In the genomic region with DNA sequence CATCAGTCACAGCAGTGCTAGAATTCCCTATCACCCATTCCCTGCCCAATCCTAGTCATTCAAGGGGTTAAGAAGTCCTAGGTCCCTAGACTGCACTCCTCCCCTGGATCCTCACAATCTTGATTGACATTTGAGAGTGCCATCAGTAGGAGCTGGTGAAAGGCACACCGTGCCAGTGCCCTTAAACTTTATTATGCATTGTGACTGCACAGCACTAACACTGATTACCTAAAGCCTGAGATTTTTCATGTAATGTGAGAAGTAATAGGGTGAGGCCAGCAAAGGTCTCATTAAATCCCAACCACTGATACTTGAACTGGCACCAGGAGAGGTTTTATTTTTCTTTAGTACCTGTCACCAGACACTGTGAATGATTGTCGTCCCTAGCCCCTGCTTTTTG, we compare ENCODE assay signal across 16 cellular contexts. TPM values are rescaled to one million over a fixed set of nuclear protein-coding genes. Genes with fewer than 3 reads are reported as not detected.
"Had no signal": no experiment of that assay in that cellular context is flagged by ENCODE, and none has a peak within 500 bp of the region (broad histone marks: within the 10 kb centered on the region; RNA-seq: fewer than 3 reads in every experiment).

No MANE protein-coding gene starts in this region.

- H3K36me3 Mint-ChIP-seq: activated naive CD4-positive, alpha-beta T cell treated with anti-CD3 and anti-CD28 coated beads, Interleukin-2, amount 50 U/mL, for 72 hours had no signal

- H3K9me3 Mint-ChIP-seq: activated CD4-positive, alpha-beta T cell treated with anti-CD3 and anti-CD28 coated beads, Interleukin-2, amount 10 ng/mL, durations not matched to agents 7 days and 5 days; activated naive CD4-positive, alpha-beta T cell treated with anti-CD3 and anti-CD28 coated beads, Interleukin-2, amount 50 U/mL, for 72 hours; activated T-cell treated with anti-CD3 and anti-CD28 coated beads, Interleukin-2, amount 50 U/mL, for 72 hours had no signal

- DNase-seq: activated CD4-positive, alpha-beta T cell treated with anti-CD3 and anti-CD28 coated beads, Interleukin-2, amount 10 ng/mL, durations not matched to agents 7 days and 5 days; activated CD4-positive, CD25-positive, alpha-beta regulatory T cell; activated CD8-positive, alpha-beta memory T cell treated with anti-CD3 and anti-CD28 coated beads, Interleukin-2, amount 50 U/mL, for 48 hours; activated gamma-delta T cell; activated T-cell treated with anti-CD3 and anti-CD28 coated beads, Interleukin-2, amount 50 U/mL, for 72 hours; body of pancreas; caudate nucleus; colonic mucosa; pancreas; stimulated activated CD4-positive, alpha-beta T cell treated with anti-CD3 and anti-CD28 coated beads, Interleukin-12 subunit alpha, Interleukin-12 subunit beta, amount 100 ng/mL, for 4 hours; stimulated activated CD4-positive, alpha-beta T cell treated with anti-CD3 and anti-CD28 coated beads, Interleukin-2, amount 100 ng/mL, for 24 hours; stomach; testis; upper lobe of left lung had no signal

- H3K27ac Mint-ChIP-seq: activated CD4-positive, alpha-beta T cell treated with anti-CD3 and anti-CD28 coated beads, Interleukin-2, amount 10 ng/mL, durations not matched to agents 7 days and 5 days; activated naive CD4-positive, alpha-beta T cell treated with anti-CD3 and anti-CD28 coated beads, Interleukin-2, amount 50 U/mL, for 72 hours; activated T-cell treated with anti-CD3 and anti-CD28 coated beads, Interleukin-2, amount 50 U/mL, for 72 hours had no signal

- H3K4me3 Mint-ChIP-seq: activated CD4-positive, alpha-beta T cell treated with anti-CD3 and anti-CD28 coated beads, Interleukin-2, amount 10 ng/mL, durations not matched to agents 7 days and 5 days; activated T-cell treated with anti-CD3 and anti-CD28 coated beads, Interleukin-2, amount 50 U/mL, for 72 hours had no signal

- ATAC-seq: activated naive CD4-positive, alpha-beta T cell treated with anti-CD3 and anti-CD28 coated beads, Interleukin-2, amount 50 U/mL, for 72 hours; activated T-cell treated with anti-CD3 and anti-CD28 coated beads, Interleukin-2, amount 50 U/mL, for 72 hours; body of pancreas; left lobe of liver; pancreas had no signal

- H3K4me1 Mint-ChIP-seq: activated CD4-positive, alpha-beta T cell treated with anti-CD3 and anti-CD28 coated beads, Interleukin-2, amount 10 ng/mL, durations not matched to agents 7 days and 5 days had no signal

RNA-seq across cellular contexts. Expression of gene GXYLT2, which starts 16.3 kb away (rescaled TPM):
- total RNA-seq: activated CD4-positive, alpha-beta T cell treated with anti-CD3 and anti-CD28 coated beads, Interleukin-2, amount 10 ng/mL, durations not matched to agents 7 days and 5 days had no signal
